7 cellular contexts compared by ENCODE assay signal in genomic region chrX:1397871-1398270, GRCh38. TPM values are rescaled to one million over a fixed set of nuclear protein-coding genes. Genes with fewer than 3 reads are reported as not detected.
DNase-seq lines count a peak whose midpoint lies in the region; ATAC-seq and TF ChIP-seq lines count a peak whose summit lies in the region.
"Not testable (repeated sequence)": the region's sequence is repeated elsewhere in the genome, so short reads cannot be mapped to it uniquely, and the experiment has no call there.

No MANE protein-coding gene starts in this region.

- not testable (repeated sequence) for H3K9me3 ChIP-seq in right cardiac atrium (ENCODE audit: control insufficient read depth, low read length); psoas muscle; upper lobe of right lung

- intact Hi-C loops in Right ventricle myocardium superior (cut with DNase I) (loop anchor here (10.0 kb wide), 1 partner anchor 47 kb away; no protein-coding TSS in a partner anchor), right cardiac atrium (cut with DNase I) (loop anchor here in 2 of 4 donors (10.0 kb wide), 1 partner anchor 47 kb away; no protein-coding TSS in a partner anchor), psoas muscle (cut with DNase I) (loop anchor here in 1 of 2 donors (10.0 kb wide), 1 partner anchor 47 kb away; no protein-coding TSS in a partner anchor)
- intact Hi-C loops in upper lobe of right lung (cut with DNase I): not testable (repeated sequence)

- H3K4me3 ChIP-seq in right cardiac atrium (ENCODE audit: low read length); psoas muscle; upper lobe of right lung: not testable (repeated sequence)

- H3K36me3 Mint-ChIP-seq in activated naive CD8-positive, alpha-beta T cell treated with anti-CD3 and anti-CD28 coated beads, Interleukin-2, amount 10 ng/mL, durations not matched to agents 7 days and 5 days: peaks cover 18% of the 10 kb centered on the region
- H3K36me3 Mint-ChIP-seq in nephron progenitor cell (ENCODE audit: low read depth): peaks cover 19% of the 10 kb centered on the region

- H3K27me3 ChIP-seq in right cardiac atrium (ENCODE audit: control insufficient read depth, insufficient read depth); psoas muscle (ENCODE audit: insufficient read depth in 3 of 3, low read length in 2 of 3); upper lobe of right lung: not testable (repeated sequence)

- ATAC-seq in activated naive CD8-positive, alpha-beta T cell treated with anti-CD3 and anti-CD28 coated beads, Interleukin-2, amount 10 ng/mL, durations not matched to agents 7 days and 5 days (ENCODE audit: low read depth); Right ventricle myocardium superior (ENCODE audit: poor library complexity); right cardiac atrium; psoas muscle; upper lobe of right lung: not testable (repeated sequence)

- peak; percentile 2 for DNase-seq in activated CD8-positive, alpha-beta memory T cell treated with anti-CD3 and anti-CD28 coated beads, Interleukin-2, amount 50 U/mL, for 4 hours
- peak; percentile 19 for DNase-seq in activated naive CD8-positive, alpha-beta T cell treated with anti-CD3 and anti-CD28 coated beads, Interleukin-2, amount 10 ng/mL, durations not matched to agents 7 days and 5 days
- DNase-seq in Right ventricle myocardium superior: peak; percentile 22
- peak in 2 of 3 donors; percentile 11 to 43 for DNase-seq in right cardiac atrium
- not testable (repeated sequence) for DNase-seq in nephron progenitor cell
- peak; percentile 6 to 39 for DNase-seq in psoas muscle
- DNase-seq in upper lobe of right lung: peak; percentile 44

- H3K4me3 Mint-ChIP-seq in activated naive CD8-positive, alpha-beta T cell treated with anti-CD3 and anti-CD28 coated beads, Interleukin-2, amount 10 ng/mL, durations not matched to agents 7 days and 5 days; nephron progenitor cell: not testable (repeated sequence)

- WGBS in right cardiac atrium: 94% methylated on average over 17 of the region's 17 CpGs
- 87 to 92% (median 92%) methylated on average over 15 to 17 of the region's 17 CpGs for WGBS in psoas muscle, 3 donors

- not testable (repeated sequence) for H3K27me3 Mint-ChIP-seq in activated naive CD8-positive, alpha-beta T cell treated with anti-CD3 and anti-CD28 coated beads, Interleukin-2, amount 10 ng/mL, durations not matched to agents 7 days and 5 days; nephron progenitor cell (ENCODE audit: low read depth, poor library complexity)

- H3K27ac Mint-ChIP-seq in activated naive CD8-positive, alpha-beta T cell treated with anti-CD3 and anti-CD28 coated beads, Interleukin-2, amount 10 ng/mL, durations not matched to agents 7 days and 5 days: not testable (repeated sequence)
- peak overlapping the region; percentile 22 for H3K27ac Mint-ChIP-seq in nephron progenitor cell

- TF ChIP-seq CTCF in nephron progenitor cell (IDR thresholded peaks at IDR 0.05); psoas muscle (IDR thresholded peaks at IDR 0.05); upper lobe of right lung (IDR thresholded peaks at IDR 0.05): not testable (repeated sequence)

- POLR2A ChIA-PET in activated naive CD8-positive, alpha-beta T cell treated with anti-CD3 and anti-CD28 coated beads, Interleukin-2, amount 10 ng/mL, durations not matched to agents 7 days and 5 days (lab: Charles Lee): not testable (repeated sequence)

- H3K9me3 Mint-ChIP-seq in activated naive CD8-positive, alpha-beta T cell treated with anti-CD3 and anti-CD28 coated beads, Interleukin-2, amount 10 ng/mL, durations not matched to agents 7 days and 5 days; nephron progenitor cell: not testable (repeated sequence)

- H3K27ac ChIP-seq in right cardiac atrium (ENCODE audit: low read length); psoas muscle; upper lobe of right lung: not testable (repeated sequence)

- peaks cover 20% of the 10 kb centered on the region for H3K4me1 Mint-ChIP-seq in activated naive CD8-positive, alpha-beta T cell treated with anti-CD3 and anti-CD28 coated beads, Interleukin-2, amount 10 ng/mL, durations not matched to agents 7 days and 5 days
- H3K4me1 Mint-ChIP-seq in nephron progenitor cell: peaks cover 31% of the 10 kb centered on the region

- not testable (repeated sequence) for H3K4me1 ChIP-seq in right cardiac atrium (ENCODE audit: control insufficient read depth, insufficient read depth, low read length)
- peaks cover 20% of the 10 kb centered on the region for H3K4me1 ChIP-seq in psoas muscle
- peaks cover 11% of the 10 kb centered on the region for H3K4me1 ChIP-seq in upper lobe of right lung

- H3K36me3 ChIP-seq in psoas muscle (ENCODE audit: insufficient read depth in 1 of 2, low read depth in 1 of 2): peaks cover 0 to 42% of the 10 kb centered on the region in 2 donors
- H3K36me3 ChIP-seq in upper lobe of right lung: peaks cover 11% of the 10 kb centered on the region

RNA-seq across cellular contexts. Expression of gene SLC25A6, which starts 6.0 kb away (rescaled TPM):
- total RNA-seq in activated naive CD8-positive, alpha-beta T cell treated with anti-CD3 and anti-CD28 coated beads, Interleukin-2, amount 10 ng/mL, durations not matched to agents 7 days and 5 days: 100 to 1,000 TPM; 235 to 241 TPM
- total RNA-seq in Right ventricle myocardium superior (141 TPM), right cardiac atrium (100 to 1,000 TPM; 154 to 228 (median 193) TPM), psoas muscle (10 to 100 TPM; 73.9 to 92.4 (median 81.5) TPM), upper lobe of right lung (337 TPM)
- polyA plus RNA-seq in right cardiac atrium (159 TPM), psoas muscle (100 to 1,000 TPM in 1 of 3 donors, 10 to 100 TPM in 2; 48.4 to 189 (median 97.1) TPM)

RNA-seq across cellular contexts. Expression of gene ASMTL, which starts 54.8 kb away (rescaled TPM):
- total RNA-seq in activated naive CD8-positive, alpha-beta T cell treated with anti-CD3 and anti-CD28 coated beads, Interleukin-2, amount 10 ng/mL, durations not matched to agents 7 days and 5 days: 10 to 100 TPM; 39.4 to 42.2 TPM
- total RNA-seq in Right ventricle myocardium superior (31.8 TPM), right cardiac atrium (10 to 100 TPM; 30.3 to 34.4 (median 34.1) TPM), psoas muscle (10 to 100 TPM in 3 of 4 donors, 1 to 10 TPM in 1; 9.4 to 18.2 (median 11.9) TPM), upper lobe of right lung (23.8 TPM)
- polyA plus RNA-seq in right cardiac atrium (27.7 TPM), psoas muscle (1 to 10 TPM; 6.6 to 9.8 (median 7.5) TPM)
